In the genomic region with DNA sequence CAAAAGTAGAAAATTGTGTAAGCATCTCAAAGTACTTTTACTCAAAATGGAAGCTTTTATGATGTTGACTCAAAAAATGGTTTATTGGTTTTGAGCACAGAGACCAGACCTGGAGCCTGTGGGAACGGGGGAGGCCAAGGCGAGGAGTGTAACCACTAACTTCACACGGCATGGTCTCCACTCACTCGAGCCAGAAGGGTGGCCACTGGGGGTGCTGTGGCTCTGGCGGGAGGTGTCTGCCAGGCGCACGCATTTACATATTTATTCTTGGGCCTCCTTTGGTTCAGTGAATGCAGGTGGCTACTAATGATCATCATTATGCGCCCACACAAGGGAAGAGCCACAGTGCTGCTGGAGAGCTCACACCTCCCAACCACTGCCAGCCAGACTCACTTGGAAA, we compare ENCODE assay signal across 11 cellular contexts.
DNase-seq lines count a peak whose midpoint lies in the region; ATAC-seq and TF ChIP-seq lines count a peak whose summit lies in the region.
"Had no signal": no experiment of that assay in that cellular context is flagged by ENCODE, and none has a peak within 500 bp of the region (broad histone marks: within the 10 kb centered on the region; RNA-seq: fewer than 3 reads in every experiment).

No MANE protein-coding gene starts in this region.

- H3K4me1 ChIP-seq in HAP-1, result no peaks in the 10 kb centered on the region

- peak; percentile 6 for TF ChIP-seq CTCF in foreskin fibroblast (IDR thresholded peaks at IDR 0.05; ENCODE audit: low read depth, low read length)

- DNase-seq in COLO668 (lab: John Stamatoyannopoulos, UW; ENCODE audit: unreplicated experiment), result peak; percentile 42
- DNase-seq in HAP-1 (ENCODE audit: low spot score in 2 of 2), result peak; percentile 20 to 58
- DNase-seq in NCI-H774 (lab: John Stamatoyannopoulos, UW), result peak; percentile 74
- DNase-seq in foreskin fibroblast, result no peak
- DNase-seq in AG08396 (ENCODE audit: low spot score), result no peak
- DNase-seq in NCI-H524 (lab: John Stamatoyannopoulos, UW), result no peak
- DNase-seq: CD4-positive, alpha-beta T cell; MG63 had no signal

- H3K4me3 ChIP-seq in HAP-1, result no peak overlapping the region
- no peak overlapping the region for H3K4me3 ChIP-seq in foreskin fibroblast (ENCODE audit: low read depth in 1 of 2, low read length in 2 of 2)
- H3K4me3 ChIP-seq: gastroesophageal sphincter, MG63 had no signal

- in situ Hi-C loops in HAP-1 (cut with MboI; ENCODE audit: low sequenced_read_pairs), result no loop called here

- H3K27me3 ChIP-seq in HAP-1 (ENCODE audit: low read depth), result no peaks in the 10 kb centered on the region
- H3K27me3 ChIP-seq: gastroesophageal sphincter, MG63 had no signal

- ATAC-seq in HG02970 (IDR thresholded peaks at IDR 0.05; ENCODE audit: low FRiP score, unreplicated experiment), result no peak
- no peak for ATAC-seq in GM18858 (IDR thresholded peaks at IDR 0.05; ENCODE audit: unreplicated experiment)
- ATAC-seq: gastroesophageal sphincter had no signal

- no peaks in the 10 kb centered on the region for H3K9me3 ChIP-seq in HAP-1
- H3K9me3 ChIP-seq: gastroesophageal sphincter, MG63 had no signal

- no peaks in the 10 kb centered on the region for H3K36me3 ChIP-seq in HAP-1 (replicated peaks)
- H3K36me3 ChIP-seq: gastroesophageal sphincter, MG63 had no signal

Comparison
In these comparisons a context has a peak if more than half of its experiments do, and no peak if none do; other contexts are left out.
1. DNase-seq: peak in COLO668 (single experiment), HAP-1 (2 of 2) and NCI-H774 (single experiment); none in foreskin fibroblast (0 of 2), AG08396 (single experiment) and NCI-H524 (0 of 2).